1 cellular context compared by ENCODE assay signal in genomic region chr2:63840081-63840784, GRCh38.
TF ChIP-seq lines count a peak whose summit lies in the region.

No MANE protein-coding gene starts in this region.

TF ChIP-seq in K562, 482 proteins besides CTCF, POLR2A, EP300 and RAD21 (continued from another document and continues in another):
- TF ChIP-seq, protein P1, sequence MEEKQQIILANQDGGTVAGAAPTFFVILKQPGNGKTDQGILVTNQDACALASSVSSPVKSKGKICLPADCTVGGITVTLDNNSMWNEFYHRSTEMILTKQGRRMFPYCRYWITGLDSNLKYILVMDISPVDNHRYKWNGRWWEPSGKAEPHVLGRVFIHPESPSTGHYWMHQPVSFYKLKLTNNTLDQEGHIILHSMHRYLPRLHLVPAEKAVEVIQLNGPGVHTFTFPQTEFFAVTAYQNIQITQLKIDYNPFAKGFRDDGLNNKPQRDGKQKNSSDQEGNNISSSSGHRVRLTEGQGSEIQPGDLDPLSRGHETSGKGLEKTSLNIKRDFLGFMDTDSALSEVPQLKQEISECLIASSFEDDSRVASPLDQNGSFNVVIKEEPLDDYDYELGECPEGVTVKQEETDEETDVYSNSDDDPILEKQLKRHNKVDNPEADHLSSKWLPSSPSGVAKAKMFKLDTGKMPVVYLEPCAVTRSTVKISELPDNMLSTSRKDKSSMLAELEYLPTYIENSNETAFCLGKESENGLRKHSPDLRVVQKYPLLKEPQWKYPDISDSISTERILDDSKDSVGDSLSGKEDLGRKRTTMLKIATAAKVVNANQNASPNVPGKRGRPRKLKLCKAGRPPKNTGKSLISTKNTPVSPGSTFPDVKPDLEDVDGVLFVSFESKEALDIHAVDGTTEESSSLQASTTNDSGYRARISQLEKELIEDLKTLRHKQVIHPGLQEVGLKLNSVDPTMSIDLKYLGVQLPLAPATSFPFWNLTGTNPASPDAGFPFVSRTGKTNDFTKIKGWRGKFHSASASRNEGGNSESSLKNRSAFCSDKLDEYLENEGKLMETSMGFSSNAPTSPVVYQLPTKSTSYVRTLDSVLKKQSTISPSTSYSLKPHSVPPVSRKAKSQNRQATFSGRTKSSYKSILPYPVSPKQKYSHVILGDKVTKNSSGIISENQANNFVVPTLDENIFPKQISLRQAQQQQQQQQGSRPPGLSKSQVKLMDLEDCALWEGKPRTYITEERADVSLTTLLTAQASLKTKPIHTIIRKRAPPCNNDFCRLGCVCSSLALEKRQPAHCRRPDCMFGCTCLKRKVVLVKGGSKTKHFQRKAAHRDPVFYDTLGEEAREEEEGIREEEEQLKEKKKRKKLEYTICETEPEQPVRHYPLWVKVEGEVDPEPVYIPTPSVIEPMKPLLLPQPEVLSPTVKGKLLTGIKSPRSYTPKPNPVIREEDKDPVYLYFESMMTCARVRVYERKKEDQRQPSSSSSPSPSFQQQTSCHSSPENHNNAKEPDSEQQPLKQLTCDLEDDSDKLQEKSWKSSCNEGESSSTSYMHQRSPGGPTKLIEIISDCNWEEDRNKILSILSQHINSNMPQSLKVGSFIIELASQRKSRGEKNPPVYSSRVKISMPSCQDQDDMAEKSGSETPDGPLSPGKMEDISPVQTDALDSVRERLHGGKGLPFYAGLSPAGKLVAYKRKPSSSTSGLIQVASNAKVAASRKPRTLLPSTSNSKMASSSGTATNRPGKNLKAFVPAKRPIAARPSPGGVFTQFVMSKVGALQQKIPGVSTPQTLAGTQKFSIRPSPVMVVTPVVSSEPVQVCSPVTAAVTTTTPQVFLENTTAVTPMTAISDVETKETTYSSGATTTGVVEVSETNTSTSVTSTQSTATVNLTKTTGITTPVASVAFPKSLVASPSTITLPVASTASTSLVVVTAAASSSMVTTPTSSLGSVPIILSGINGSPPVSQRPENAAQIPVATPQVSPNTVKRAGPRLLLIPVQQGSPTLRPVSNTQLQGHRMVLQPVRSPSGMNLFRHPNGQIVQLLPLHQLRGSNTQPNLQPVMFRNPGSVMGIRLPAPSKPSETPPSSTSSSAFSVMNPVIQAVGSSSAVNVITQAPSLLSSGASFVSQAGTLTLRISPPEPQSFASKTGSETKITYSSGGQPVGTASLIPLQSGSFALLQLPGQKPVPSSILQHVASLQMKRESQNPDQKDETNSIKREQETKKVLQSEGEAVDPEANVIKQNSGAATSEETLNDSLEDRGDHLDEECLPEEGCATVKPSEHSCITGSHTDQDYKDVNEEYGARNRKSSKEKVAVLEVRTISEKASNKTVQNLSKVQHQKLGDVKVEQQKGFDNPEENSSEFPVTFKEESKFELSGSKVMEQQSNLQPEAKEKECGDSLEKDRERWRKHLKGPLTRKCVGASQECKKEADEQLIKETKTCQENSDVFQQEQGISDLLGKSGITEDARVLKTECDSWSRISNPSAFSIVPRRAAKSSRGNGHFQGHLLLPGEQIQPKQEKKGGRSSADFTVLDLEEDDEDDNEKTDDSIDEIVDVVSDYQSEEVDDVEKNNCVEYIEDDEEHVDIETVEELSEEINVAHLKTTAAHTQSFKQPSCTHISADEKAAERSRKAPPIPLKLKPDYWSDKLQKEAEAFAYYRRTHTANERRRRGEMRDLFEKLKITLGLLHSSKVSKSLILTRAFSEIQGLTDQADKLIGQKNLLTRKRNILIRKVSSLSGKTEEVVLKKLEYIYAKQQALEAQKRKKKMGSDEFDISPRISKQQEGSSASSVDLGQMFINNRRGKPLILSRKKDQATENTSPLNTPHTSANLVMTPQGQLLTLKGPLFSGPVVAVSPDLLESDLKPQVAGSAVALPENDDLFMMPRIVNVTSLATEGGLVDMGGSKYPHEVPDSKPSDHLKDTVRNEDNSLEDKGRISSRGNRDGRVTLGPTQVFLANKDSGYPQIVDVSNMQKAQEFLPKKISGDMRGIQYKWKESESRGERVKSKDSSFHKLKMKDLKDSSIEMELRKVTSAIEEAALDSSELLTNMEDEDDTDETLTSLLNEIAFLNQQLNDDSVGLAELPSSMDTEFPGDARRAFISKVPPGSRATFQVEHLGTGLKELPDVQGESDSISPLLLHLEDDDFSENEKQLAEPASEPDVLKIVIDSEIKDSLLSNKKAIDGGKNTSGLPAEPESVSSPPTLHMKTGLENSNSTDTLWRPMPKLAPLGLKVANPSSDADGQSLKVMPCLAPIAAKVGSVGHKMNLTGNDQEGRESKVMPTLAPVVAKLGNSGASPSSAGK (IDR thresholded peaks at IDR 0.05): 0 out of 2 replicates have a peak, but pooled peaks have one; percentile 36
- TF ChIP-seq FIP1L1 (IDR thresholded peaks at IDR 0.05; ENCODE audit: low read depth, low read length, poor library complexity, severe bottlenecking) (peak; percentile 2), BRCA1 (IDR thresholded peaks at IDR 0.05) (no peak), BRCA1 (CRISPR knock-in tag; IDR thresholded peaks at IDR 0.05) (0 out of 2 replicates have a peak, but pooled peaks have one; percentile 60), SMARCA4 (IDR thresholded peaks at IDR 0.05) (0 out of 2 replicates have a peak, but pooled peaks have one; percentile 3), SMAD4 (CRISPR knock-in tag; conservative IDR thresholded peaks at IDR 0.05) (0 out of 2 replicates have a peak, but pooled peaks have one; percentile 28), DPF2 (IDR thresholded peaks at IDR 0.05) (0 out of 2 replicates have a peak, but pooled peaks have one; percentile 6), FOXK2 (conservative IDR thresholded peaks at IDR 0.05 in 1 of 2, IDR thresholded peaks at IDR 0.05 in 1 of 2; ENCODE audit: low read depth in 2 of 2) (0 out of 4 replicates have a peak, but pooled peaks of 1 of the 2 experiments have one; percentile 0), NONO (IDR thresholded peaks at IDR 0.05; ENCODE audit: low read depth in 2 of 2, low read length in 1 of 2) (peak in 1 of 2 experiments; percentile 60; a peak in 1 of 4 replicates), KDM2B (CRISPR knock-in tag; IDR thresholded peaks at IDR 0.05) (peak; percentile 67; the same call in 1 of the 2 replicates), ZNF644 (tag; IDR thresholded peaks at IDR 0.05; ENCODE audit: low read depth) (0 out of 2 replicates have a peak, but pooled peaks have one; percentile 26), SUPT5H (IDR thresholded peaks at IDR 0.05) (peak; percentile 98), ASH1L (IDR thresholded peaks at IDR 0.05; ENCODE audit: borderline replicate concordance, low read depth, partially characterized antibody) (no peak), BCOR (IDR thresholded peaks at IDR 0.05) (0 out of 2 replicates have a peak, but pooled peaks have one; percentile 32), ZNF592 (IDR thresholded peaks at IDR 0.05) (peak; percentile 41; the same call in 1 of the 2 replicates)
- TF ChIP-seq, protein P2, sequence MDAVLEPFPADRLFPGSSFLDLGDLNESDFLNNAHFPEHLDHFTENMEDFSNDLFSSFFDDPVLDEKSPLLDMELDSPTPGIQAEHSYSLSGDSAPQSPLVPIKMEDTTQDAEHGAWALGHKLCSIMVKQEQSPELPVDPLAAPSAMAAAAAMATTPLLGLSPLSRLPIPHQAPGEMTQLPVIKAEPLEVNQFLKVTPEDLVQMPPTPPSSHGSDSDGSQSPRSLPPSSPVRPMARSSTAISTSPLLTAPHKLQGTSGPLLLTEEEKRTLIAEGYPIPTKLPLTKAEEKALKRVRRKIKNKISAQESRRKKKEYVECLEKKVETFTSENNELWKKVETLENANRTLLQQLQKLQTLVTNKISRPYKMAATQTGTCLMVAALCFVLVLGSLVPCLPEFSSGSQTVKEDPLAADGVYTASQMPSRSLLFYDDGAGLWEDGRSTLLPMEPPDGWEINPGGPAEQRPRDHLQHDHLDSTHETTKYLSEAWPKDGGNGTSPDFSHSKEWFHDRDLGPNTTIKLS (IDR thresholded peaks at IDR 0.05; ENCODE audit: borderline replicate concordance, low read depth): peak; percentile 65; the same call in 1 of the 2 replicates
- TF ChIP-seq, protein P3, sequence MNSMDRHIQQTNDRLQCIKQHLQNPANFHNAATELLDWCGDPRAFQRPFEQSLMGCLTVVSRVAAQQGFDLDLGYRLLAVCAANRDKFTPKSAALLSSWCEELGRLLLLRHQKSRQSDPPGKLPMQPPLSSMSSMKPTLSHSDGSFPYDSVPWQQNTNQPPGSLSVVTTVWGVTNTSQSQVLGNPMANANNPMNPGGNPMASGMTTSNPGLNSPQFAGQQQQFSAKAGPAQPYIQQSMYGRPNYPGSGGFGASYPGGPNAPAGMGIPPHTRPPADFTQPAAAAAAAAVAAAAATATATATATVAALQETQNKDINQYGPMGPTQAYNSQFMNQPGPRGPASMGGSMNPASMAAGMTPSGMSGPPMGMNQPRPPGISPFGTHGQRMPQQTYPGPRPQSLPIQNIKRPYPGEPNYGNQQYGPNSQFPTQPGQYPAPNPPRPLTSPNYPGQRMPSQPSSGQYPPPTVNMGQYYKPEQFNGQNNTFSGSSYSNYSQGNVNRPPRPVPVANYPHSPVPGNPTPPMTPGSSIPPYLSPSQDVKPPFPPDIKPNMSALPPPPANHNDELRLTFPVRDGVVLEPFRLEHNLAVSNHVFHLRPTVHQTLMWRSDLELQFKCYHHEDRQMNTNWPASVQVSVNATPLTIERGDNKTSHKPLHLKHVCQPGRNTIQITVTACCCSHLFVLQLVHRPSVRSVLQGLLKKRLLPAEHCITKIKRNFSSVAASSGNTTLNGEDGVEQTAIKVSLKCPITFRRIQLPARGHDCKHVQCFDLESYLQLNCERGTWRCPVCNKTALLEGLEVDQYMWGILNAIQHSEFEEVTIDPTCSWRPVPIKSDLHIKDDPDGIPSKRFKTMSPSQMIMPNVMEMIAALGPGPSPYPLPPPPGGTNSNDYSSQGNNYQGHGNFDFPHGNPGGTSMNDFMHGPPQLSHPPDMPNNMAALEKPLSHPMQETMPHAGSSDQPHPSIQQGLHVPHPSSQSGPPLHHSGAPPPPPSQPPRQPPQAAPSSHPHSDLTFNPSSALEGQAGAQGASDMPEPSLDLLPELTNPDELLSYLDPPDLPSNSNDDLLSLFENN (IDR thresholded peaks at IDR 0.05; ENCODE audit: low read depth in 2 of 2, low read length in 2 of 2): no peak
- TF ChIP-seq, protein P4, sequence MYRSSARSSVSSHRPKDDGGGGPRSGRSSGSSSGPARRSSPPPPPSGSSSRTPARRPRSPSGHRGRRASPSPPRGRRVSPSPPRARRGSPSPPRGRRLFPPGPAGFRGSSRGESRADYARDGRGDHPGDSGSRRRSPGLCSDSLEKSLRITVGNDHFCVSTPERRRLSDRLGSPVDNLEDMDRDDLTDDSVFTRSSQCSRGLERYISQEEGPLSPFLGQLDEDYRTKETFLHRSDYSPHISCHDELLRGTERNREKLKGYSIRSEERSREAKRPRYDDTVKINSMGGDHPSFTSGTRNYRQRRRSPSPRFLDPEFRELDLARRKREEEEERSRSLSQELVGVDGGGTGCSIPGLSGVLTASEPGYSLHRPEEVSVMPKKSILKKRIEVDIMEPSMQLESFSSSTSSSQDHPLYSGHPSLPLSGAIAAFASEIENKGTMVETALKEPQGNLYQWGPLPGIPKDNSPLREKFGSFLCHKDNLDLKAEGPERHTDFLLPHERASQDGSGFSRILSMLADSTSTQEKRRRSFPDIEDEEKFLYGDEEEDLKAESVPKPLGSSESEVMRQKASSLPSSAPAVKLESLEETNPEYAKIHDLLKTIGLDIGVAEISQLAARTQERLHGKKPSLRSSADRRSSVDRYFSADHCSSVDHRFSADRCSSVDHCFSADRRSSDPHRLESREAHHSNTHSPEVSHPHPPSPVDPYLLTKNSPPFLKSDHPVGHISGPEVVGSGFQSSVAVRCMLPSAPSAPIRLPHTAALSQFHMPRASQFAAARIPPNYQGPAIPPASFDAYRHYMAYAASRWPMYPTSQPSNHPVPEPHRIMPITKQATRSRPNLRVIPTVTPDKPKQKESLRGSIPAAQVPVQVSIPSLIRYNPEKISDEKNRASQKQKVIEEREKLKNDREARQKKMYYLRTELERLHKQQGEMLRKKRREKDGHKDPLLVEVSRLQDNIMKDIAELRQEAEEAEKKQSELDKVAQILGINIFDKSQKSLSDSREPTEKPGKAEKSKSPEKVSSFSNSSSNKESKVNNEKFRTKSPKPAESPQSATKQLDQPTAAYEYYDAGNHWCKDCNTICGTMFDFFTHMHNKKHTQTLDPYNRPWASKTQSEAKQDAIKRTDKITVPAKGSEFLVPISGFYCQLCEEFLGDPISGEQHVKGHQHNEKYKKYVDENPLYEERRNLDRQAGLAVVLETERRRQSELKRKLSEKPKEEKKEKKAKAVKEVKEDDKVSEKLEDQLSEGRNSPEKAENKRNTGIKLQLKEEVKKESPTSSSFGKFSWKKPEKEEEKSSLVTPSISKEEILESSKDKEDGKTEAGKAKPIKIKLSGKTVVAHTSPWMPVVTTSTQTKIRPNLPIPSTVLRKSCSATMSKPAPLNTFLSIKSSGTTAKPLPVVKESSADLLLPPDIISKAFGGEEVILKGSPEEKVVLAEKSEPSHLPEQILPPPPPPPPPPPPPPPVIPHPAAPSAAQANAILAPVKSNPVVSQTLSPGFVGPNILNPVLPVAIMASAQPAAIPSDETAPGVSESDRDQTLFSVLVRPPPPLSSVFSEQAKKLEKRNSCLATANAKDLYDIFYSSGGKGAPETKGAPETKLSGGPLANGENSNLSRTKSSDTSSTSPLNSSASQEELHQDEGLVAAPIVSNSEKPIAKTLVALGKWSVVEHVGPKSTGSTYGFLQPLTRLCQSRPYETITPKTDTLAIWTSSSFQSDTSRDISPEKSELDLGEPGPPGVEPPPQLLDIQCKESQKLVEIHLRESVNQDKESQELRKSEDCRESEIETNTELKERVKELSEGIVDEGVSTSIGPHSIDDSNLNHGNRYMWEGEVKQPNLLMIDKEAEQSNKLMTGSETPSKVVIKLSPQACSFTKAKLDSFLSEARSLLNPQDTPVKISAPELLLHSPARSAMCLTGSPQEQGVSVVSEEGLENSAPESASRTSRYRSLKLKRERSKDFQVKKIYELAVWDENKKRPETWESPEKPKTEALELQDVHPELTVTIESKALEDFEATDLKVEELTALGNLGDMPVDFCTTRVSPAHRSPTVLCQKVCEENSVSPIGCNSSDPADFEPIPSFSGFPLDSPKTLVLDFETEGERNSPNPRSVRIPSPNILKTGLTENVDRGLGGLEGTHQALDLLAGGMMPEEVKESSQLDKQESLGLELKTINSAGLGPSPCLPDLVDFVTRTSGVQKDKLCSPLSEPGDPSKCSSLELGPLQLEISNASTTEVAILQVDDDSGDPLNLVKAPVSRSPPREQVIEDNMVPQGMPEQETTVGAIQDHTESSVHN (IDR thresholded peaks at IDR 0.05; ENCODE audit: borderline replicate concordance in 1 of 2, low read depth in 1 of 2): no peak
